15 cellular contexts compared by ENCODE assay signal in genomic region chr5:122154910-122155309, GRCh38. TPM values are rescaled to one million over a fixed set of nuclear protein-coding genes. Genes with fewer than 3 reads are reported as not detected.
DNase-seq lines count a peak whose midpoint lies in the region; ATAC-seq and TF ChIP-seq lines count a peak whose summit lies in the region.
"Had no signal": no experiment of that assay in that cellular context is flagged by ENCODE, and none has a peak within 500 bp of the region (broad histone marks: within the 10 kb centered on the region; RNA-seq: fewer than 3 reads in every experiment).

No MANE protein-coding gene starts in this region.

- H3K36me3 ChIP-seq in mammary epithelial cell (ENCODE audit: insufficient read depth, low read length) (no peaks in the 10 kb centered on the region), left lung (no peaks in the 10 kb centered on the region), thoracic aorta (no peaks in the 10 kb centered on the region)

- intact Hi-C loops in mammary epithelial cell (cut with micrococcal nuclease): loop anchor here (5.0 kb wide), 1 partner anchor 37 kb away; no protein-coding TSS in a partner anchor
- intact Hi-C loops in left lung (cut with DNase I): no loop called here

- peak; percentile 13 for ATAC-seq in left lung
- ATAC-seq in thoracic aorta (ENCODE audit: insufficient number of reproducible peaks, low FRiP score, low read depth): peak; percentile 69
- no peak for ATAC-seq in foreskin keratinocyte
- ATAC-seq in HG03354 (IDR thresholded peaks at IDR 0.05; ENCODE audit: poor library complexity, severe bottlenecking, unreplicated experiment): no peak
- ATAC-seq: activated CD8-positive, alpha-beta T cell treated with anti-CD3 and anti-CD28 coated beads for 36 hours; CD8-positive, alpha-beta T cell; left lobe of liver; stimulated activated naive B cell treated with anti-CD40 and anti-IgM and Interleukin-4, amounts not matched to agents 10 μg/mL and 1 μg/mL and 100 μg/mL, for 72 hours had no signal

- no TSS peak for BruUV-seq in mammary epithelial cell (replicated peaks; lab: Mats Ljungman, UMichigan)

- dilution Hi-C loops in mammary epithelial cell (cut with HindIII; ENCODE audit: low sequenced_read_pairs): no loop called here

- WGBS in mammary epithelial cell (ENCODE audit: low coverage, missing lambda C conversion rate): 99% methylated on average over 7 of the region's 7 CpGs

- no peak overlapping the region for H2AFZ ChIP-seq in mammary epithelial cell (ENCODE audit: low read depth, low read length)

- in situ Hi-C loops in mammary epithelial cell (cut with MboI; ENCODE audit: low sequenced_read_pairs in 2 of 2): loop anchor here (5.0 to 10.0 kb wide), 3 partner anchors 50 to 190 kb away; partner anchors contain the start of gene SRFBP1 (in 1 of the 2)

- no peak for TF ChIP-seq CTCF in mammary epithelial cell (conservative IDR thresholded peaks at IDR 0.05 in 1 of 2, IDR thresholded peaks at IDR 0.05 in 1 of 2; ENCODE audit: extremely low read depth in 1 of 2, insufficient read depth in 1 of 2, low read depth in 1 of 2, low read length in 2 of 2)
- TF ChIP-seq CTCF in left lung (IDR thresholded peaks at IDR 0.05): no peak
- TF ChIP-seq CTCF in thoracic aorta (IDR thresholded peaks at IDR 0.05): no peak
- no peak for TF ChIP-seq CTCF in foreskin keratinocyte (conservative IDR thresholded peaks at IDR 0.05)

- CTCF ChIA-PET in mammary epithelial cell (lab: Charles Lee; ENCODE audit: low non-redundant PET): interaction anchor here (0.9 kb wide), 1 partner anchor 38 kb away, joined by 26 read pairs; no protein-coding TSS in a partner anchor

- H3K27me3 ChIP-seq in mammary epithelial cell (ENCODE audit: insufficient read depth, low read length) (no peaks in the 10 kb centered on the region), left lung (no peaks in the 10 kb centered on the region), thoracic aorta (replicated peaks; ENCODE audit: insufficient read depth) (no peaks in the 10 kb centered on the region), foreskin keratinocyte (no peaks in the 10 kb centered on the region)

- peaks cover 3% of the 10 kb centered on the region for H3K4me1 ChIP-seq in mammary epithelial cell (ENCODE audit: insufficient read depth, low read length)
- no peaks in the 10 kb centered on the region for H3K4me1 ChIP-seq in left lung
- H3K4me1 ChIP-seq in thoracic aorta (ENCODE audit: control insufficient read depth in 1 of 2, low read depth in 2 of 2): peaks cover 25 to 65% of the 10 kb centered on the region in 2 donors
- H3K4me1 ChIP-seq in foreskin keratinocyte: no peaks in the 10 kb centered on the region

- no peak overlapping the region for H3K4me2 ChIP-seq in mammary epithelial cell (ENCODE audit: insufficient read depth, low read depth, low read length)

- DNase-seq in HCEC 1CT: peak; percentile 74
- DNase-seq in mammary epithelial cell: peak; percentile 65
- DNase-seq in left lung: peak in 1 of 2 donors; percentile 50
- peak; percentile 40 for DNase-seq in thoracic aorta (ENCODE audit: low spot score)
- DNase-seq in NCI-H2196 treated with DMSO at 0.1 percent for 48 hours (lab: John Stamatoyannopoulos, UW; ENCODE audit: unreplicated experiment): no peak
- DNase-seq in foreskin keratinocyte: no peak
- DNase-seq in T-helper 2 cell: no peak
- DNase-seq: activated CD8-positive, alpha-beta T cell treated with anti-CD3 and anti-CD28 coated beads for 36 hours; activated gamma-delta T cell treated with Interleukin-2 at 50 U/mL for 16 hours; CD8-positive, alpha-beta T cell; NCI-H510A; RPMI8226; stimulated activated naive B cell treated with anti-CD40 and anti-IgM and Interleukin-4, amounts not matched to agents 10 μg/mL and 1 μg/mL and 100 μg/mL, for 72 hours had no signal

- H3K27ac ChIP-seq in mammary epithelial cell (ENCODE audit: insufficient read depth, low read depth, low read length) (no peak overlapping the region), left lung (peak overlapping the region in 1 of 2 donors; percentile 35), thoracic aorta (peak overlapping the region; percentile 18 to 49), foreskin keratinocyte (no peak overlapping the region)

- H3K4me3 ChIP-seq in mammary epithelial cell (replicated peaks in 1 of 3; ENCODE audit: insufficient read depth in 1 of 3, low read depth in 2 of 3, low read length in 3 of 3) (no peak overlapping the region), left lung (no peak overlapping the region), thoracic aorta (no peak overlapping the region)

- H3K9me3 ChIP-seq in mammary epithelial cell (replicated peaks; ENCODE audit: insufficient read depth, low read length) (no peaks in the 10 kb centered on the region), left lung (no peaks in the 10 kb centered on the region), thoracic aorta (no peaks in the 10 kb centered on the region)

- H4K20me1 ChIP-seq in mammary epithelial cell (ENCODE audit: insufficient read depth, low read length): no peaks in the 10 kb centered on the region

- H3K9ac ChIP-seq in mammary epithelial cell (ENCODE audit: insufficient read depth, low read length): no peak overlapping the region

- no peaks in the 10 kb centered on the region for H3K79me2 ChIP-seq in mammary epithelial cell (ENCODE audit: insufficient read depth, low read length)

RNA-seq across cellular contexts. Expression of gene ZNF474, which starts 25.6 kb away (rescaled TPM):
- total RNA-seq in mammary epithelial cell (under 1 TPM; 0.19 to 0.33 TPM), left lung (1 to 10 TPM in 1 of 2 donors, not detected in 1; 2.0 TPM), thoracic aorta (under 1 TPM; 0.27 to 0.92 TPM), foreskin keratinocyte (not detected in 2 replicates)
- polyA plus RNA-seq in mammary epithelial cell (0.10 TPM), foreskin keratinocyte (not detected in 2 replicates)
- polyA minus RNA-seq in mammary epithelial cell: not detected
- total RNA-seq: activated CD8-positive, alpha-beta T cell treated with anti-CD3 and anti-CD28 coated beads for 36 hours; CD8-positive, alpha-beta T cell had no signal

Comparison
In these comparisons a context has a peak if more than half of its experiments do, and no peak if none do; other contexts are left out.
1. DNase-seq: peak in HCEC 1CT (single experiment), mammary epithelial cell (single experiment) and thoracic aorta (single experiment); none in NCI-H2196 treated with DMSO at 0.1 percent for 48 hours (single experiment), foreskin keratinocyte (0 of 2) and T-helper 2 cell (0 of 5).
2. H3K27ac ChIP-seq: peak in thoracic aorta (2 of 2); none in mammary epithelial cell (single experiment) and foreskin keratinocyte (single experiment).
3. ATAC-seq: peak in left lung (single experiment) and thoracic aorta (single experiment); none in foreskin keratinocyte (single experiment) and HG03354 (single experiment).